7 cellular contexts compared by ENCODE assay signal in genomic region chr12:9469956-9470355, GRCh38.
DNase-seq lines count a peak whose midpoint lies in the region; ATAC-seq, FAIRE-seq and TF ChIP-seq lines count a peak whose summit lies in the region.
"Not testable (repeated sequence)": the region's sequence is repeated elsewhere in the genome, so short reads cannot be mapped to it uniquely, and the experiment has no call there.

No MANE protein-coding gene starts in this region.

- H3K9me3 ChIP-seq in OCI-LY3 (ENCODE audit: insufficient read depth, low read length): not testable (repeated sequence)

- not testable (repeated sequence) for TF ChIP-seq CTCF in OCI-LY3 (IDR thresholded peaks at IDR 0.05; ENCODE audit: low read depth, low read length); foreskin keratinocyte (conservative IDR thresholded peaks at IDR 0.05)

- not testable (repeated sequence) for H3K36me3 Mint-ChIP-seq in activated CD4-positive, alpha-beta T cell treated with anti-CD3 and anti-CD28 coated beads, Interleukin-2, amount 10 ng/mL, durations not matched to agents 24 days and 14 days (ENCODE audit: low read depth); activated T-cell treated with anti-CD3 and anti-CD28 coated beads, Interleukin-2, amount 50 U/mL, for 24 hours (ENCODE audit: low read depth); activated naive CD4-positive, alpha-beta T cell treated with anti-CD3 and anti-CD28 coated beads, Interleukin-2, amount 50 U/mL, for 72 hours; stimulated activated memory B cell treated with anti-CD40 and anti-IgM and Interleukin-4, amounts not matched to agents 10 μg/mL and 1 μg/mL and 100 μg/mL, for 72 hours

- peak; percentile 46 for FAIRE-seq in GM18507 (lab: Jason Lieb, UNC)

- H3K36me3 ChIP-seq in OCI-LY3 (replicated peaks; ENCODE audit: low read depth, low read length): not testable (repeated sequence)

- not testable (repeated sequence) for H3K4me3 Mint-ChIP-seq in activated CD4-positive, alpha-beta T cell treated with anti-CD3 and anti-CD28 coated beads, Interleukin-2, amount 10 ng/mL, durations not matched to agents 24 days and 14 days; activated T-cell treated with anti-CD3 and anti-CD28 coated beads, Interleukin-2, amount 50 U/mL, for 24 hours; stimulated activated memory B cell treated with anti-CD40 and anti-IgM and Interleukin-4, amounts not matched to agents 10 μg/mL and 1 μg/mL and 100 μg/mL, for 72 hours

- H2AFZ ChIP-seq in OCI-LY3 (ENCODE audit: low read depth, low read length): not testable (repeated sequence)

- peaks cover 43% of the 10 kb centered on the region for H3K4me1 ChIP-seq in OCI-LY3 (ENCODE audit: low read length)
- H3K4me1 ChIP-seq in foreskin keratinocyte: not testable (repeated sequence)

- H4K20me1 ChIP-seq in OCI-LY3 (ENCODE audit: insufficient read depth, low read length): not testable (repeated sequence)

- H3K27me3 ChIP-seq in OCI-LY3 (ENCODE audit: low read depth, low read length); foreskin keratinocyte: not testable (repeated sequence)

- peak; percentile 66 to 69 for ATAC-seq in activated naive CD4-positive, alpha-beta T cell treated with anti-CD3 and anti-CD28 coated beads, Interleukin-2, amount 50 U/mL, for 72 hours
- peak; percentile 43 for ATAC-seq in foreskin keratinocyte
- ATAC-seq in stimulated activated memory B cell treated with anti-CD40 and anti-IgM and Interleukin-4, amounts not matched to agents 10 μg/mL and 1 μg/mL and 100 μg/mL, for 72 hours: not testable (repeated sequence)

- not testable (repeated sequence) for H3K27me3 Mint-ChIP-seq in activated CD4-positive, alpha-beta T cell treated with anti-CD3 and anti-CD28 coated beads, Interleukin-2, amount 10 ng/mL, durations not matched to agents 24 days and 14 days; activated T-cell treated with anti-CD3 and anti-CD28 coated beads, Interleukin-2, amount 50 U/mL, for 24 hours; stimulated activated memory B cell treated with anti-CD40 and anti-IgM and Interleukin-4, amounts not matched to agents 10 μg/mL and 1 μg/mL and 100 μg/mL, for 72 hours

- peak overlapping the region; percentile 4 for H3K27ac Mint-ChIP-seq in activated CD4-positive, alpha-beta T cell treated with anti-CD3 and anti-CD28 coated beads, Interleukin-2, amount 10 ng/mL, durations not matched to agents 24 days and 14 days
- peak overlapping the region; percentile 71 for H3K27ac Mint-ChIP-seq in activated T-cell treated with anti-CD3 and anti-CD28 coated beads, Interleukin-2, amount 50 U/mL, for 24 hours
- peak overlapping the region; percentile 7 to 55 for H3K27ac Mint-ChIP-seq in activated naive CD4-positive, alpha-beta T cell treated with anti-CD3 and anti-CD28 coated beads, Interleukin-2, amount 50 U/mL, for 72 hours
- peak overlapping the region; percentile 17 for H3K27ac Mint-ChIP-seq in stimulated activated memory B cell treated with anti-CD40 and anti-IgM and Interleukin-4, amounts not matched to agents 10 μg/mL and 1 μg/mL and 100 μg/mL, for 72 hours

- not testable (repeated sequence) for H3K4me3 ChIP-seq in OCI-LY3 (ENCODE audit: low read length)

- not testable (repeated sequence) for H3K9me3 Mint-ChIP-seq in activated CD4-positive, alpha-beta T cell treated with anti-CD3 and anti-CD28 coated beads, Interleukin-2, amount 10 ng/mL, durations not matched to agents 24 days and 14 days; activated T-cell treated with anti-CD3 and anti-CD28 coated beads, Interleukin-2, amount 50 U/mL, for 24 hours; activated naive CD4-positive, alpha-beta T cell treated with anti-CD3 and anti-CD28 coated beads, Interleukin-2, amount 50 U/mL, for 72 hours; stimulated activated memory B cell treated with anti-CD40 and anti-IgM and Interleukin-4, amounts not matched to agents 10 μg/mL and 1 μg/mL and 100 μg/mL, for 72 hours

- peak overlapping the region; percentile 21 for H3K27ac ChIP-seq in OCI-LY3 (ENCODE audit: low read length)
- not testable (repeated sequence) for H3K27ac ChIP-seq in foreskin keratinocyte

- H3K4me1 Mint-ChIP-seq in activated CD4-positive, alpha-beta T cell treated with anti-CD3 and anti-CD28 coated beads, Interleukin-2, amount 10 ng/mL, durations not matched to agents 24 days and 14 days: not testable (repeated sequence)
- H3K4me1 Mint-ChIP-seq in activated T-cell treated with anti-CD3 and anti-CD28 coated beads, Interleukin-2, amount 50 U/mL, for 24 hours (ENCODE audit: low read depth): peaks cover 28% of the 10 kb centered on the region
- peaks cover 16% of the 10 kb centered on the region for H3K4me1 Mint-ChIP-seq in stimulated activated memory B cell treated with anti-CD40 and anti-IgM and Interleukin-4, amounts not matched to agents 10 μg/mL and 1 μg/mL and 100 μg/mL, for 72 hours

- H3K9ac ChIP-seq in OCI-LY3 (ENCODE audit: low read length): not testable (repeated sequence)

- DNase-seq in GM18507 (ENCODE audit: extremely low spot score, insufficient read length, low read depth); activated CD4-positive, alpha-beta T cell treated with anti-CD3 and anti-CD28 coated beads, Interleukin-2, amount 10 ng/mL, durations not matched to agents 24 days and 14 days; activated T-cell treated with anti-CD3 and anti-CD28 coated beads, Interleukin-2, amount 50 U/mL, for 24 hours; activated naive CD4-positive, alpha-beta T cell treated with anti-CD3 and anti-CD28 coated beads, Interleukin-2, amount 50 U/mL, for 72 hours (ENCODE audit: low spot score in 2 of 2); foreskin keratinocyte: not testable (repeated sequence)

- H3K79me2 ChIP-seq in OCI-LY3 (ENCODE audit: low read length): not testable (repeated sequence)

- H3K4me2 ChIP-seq in OCI-LY3 (ENCODE audit: low read length): peak overlapping the region; percentile 50

- intact Hi-C loops in activated CD4-positive, alpha-beta T cell treated with anti-CD3 and anti-CD28 coated beads, Interleukin-2, amount 10 ng/mL, durations not matched to agents 24 days and 14 days (cut with micrococcal nuclease): loop anchor here (10.0 kb wide), 1 partner anchor 135 kb away; no protein-coding TSS in a partner anchor

Comparison
In these comparisons a context has a peak if more than half of its experiments do, and no peak if none do; other contexts are left out.
1. H3K27ac Mint-ChIP-seq: peak in every context shown above with its lines; median percentile 71 in activated T-cell treated with anti-CD3 and anti-CD28 coated beads, Interleukin-2, amount 50 U/mL, for 24 hours; 31 in activated naive CD4-positive, alpha-beta T cell treated with anti-CD3 and anti-CD28 coated beads, Interleukin-2, amount 50 U/mL, for 72 hours; 17 in stimulated activated memory B cell treated with anti-CD40 and anti-IgM and Interleukin-4, amounts not matched to agents 10 μg/mL and 1 μg/mL and 100 μg/mL, for 72 hours; 4 in activated CD4-positive, alpha-beta T cell treated with anti-CD3 and anti-CD28 coated beads, Interleukin-2, amount 10 ng/mL, durations not matched to agents 24 days and 14 days.